In genomic region chrX:39063037-39063436, GRCh38 we compare ENCODE assay signal across 14 cellular contexts.
DNase-seq lines count a peak whose midpoint lies in the region; ATAC-seq, FAIRE-seq and TF ChIP-seq lines count a peak whose summit lies in the region.
"Had no signal": no experiment of that assay in that cellular context is flagged by ENCODE, and none has a peak within 500 bp of the region (broad histone marks: within the 10 kb centered on the region; RNA-seq: fewer than 3 reads in every experiment).

No MANE protein-coding gene starts in this region.

- 55 to 63% (median 61%) methylated on average over 4 of the region's 4 CpGs for WGBS in small intestine, 3 donors

- CTCF ChIA-PET in A673 (lab: Charles Lee) = no interaction called here

- H3K36me3 ChIP-seq in small intestine (ENCODE audit: control insufficient read depth in 2 of 2, insufficient read depth in 2 of 2, low read length in 2 of 2) (no peaks in the 10 kb centered on the region), A673 (ENCODE audit: insufficient read depth, low read length, poor library complexity, severe bottlenecking) (no peaks in the 10 kb centered on the region)
- H3K36me3 ChIP-seq: SJSA1, uterus had no signal

- no peaks in the 10 kb centered on the region for H3K9me3 ChIP-seq in small intestine (ENCODE audit: control insufficient read depth, low read depth)
- H3K9me3 ChIP-seq in A673 (ENCODE audit: low read depth, low read length, poor library complexity, severe bottlenecking) = no peaks in the 10 kb centered on the region
- H3K9me3 ChIP-seq: SJSA1, uterus had no signal

- POLR2A ChIA-PET in A673 (lab: Charles Lee; ENCODE audit: low non-redundant PET) = no interaction called here

- no peak for FAIRE-seq in small intestine (lab: Jason Lieb, UNC)

- H3K4me1 ChIP-seq in small intestine (ENCODE audit: control insufficient read depth in 2 of 2, insufficient read depth in 1 of 2, low read depth in 1 of 2, low read length in 1 of 2) (no peaks in the 10 kb centered on the region), A673 (ENCODE audit: insufficient read depth, low read length, poor library complexity, severe bottlenecking) (no peaks in the 10 kb centered on the region)
- H3K4me1 ChIP-seq: SJSA1, uterus had no signal

- DNase-seq in NCI-H345 (lab: John Stamatoyannopoulos, UW) = peak; percentile 74
- DNase-seq in NCI-H345 treated with DMSO at 0.1 percent for 48 hours (lab: John Stamatoyannopoulos, UW; ENCODE audit: unreplicated experiment) = no peak
- peak; percentile 78 for DNase-seq in NCI-H748 (lab: John Stamatoyannopoulos, UW; ENCODE audit: unreplicated experiment)
- peak; percentile 36 for DNase-seq in epithelial cell of prostate (ENCODE audit: low read depth, low spot score)
- peak; percentile 50 for DNase-seq in small intestine
- DNase-seq in A673 (ENCODE audit: low spot score) = no peak
- DNase-seq: activated effector memory CD4-positive, alpha-beta T cell treated with anti-CD3 and anti-CD28 coated beads, Interleukin-2, amount 50 U/mL, for 16 hours; aorta; NCI-H1436 treated with DMSO at 0.1 percent for 48 hours; stimulated activated naive B cell treated with anti-CD40 and anti-IgM and Interleukin-4, amounts not matched to agents 10 μg/mL and 1 μg/mL and 100 μg/mL, for 72 hours; uterus had no signal

- intact Hi-C loops in A673 (cut with micrococcal nuclease; ENCODE audit: unreplicated experiment) = no loop called here

- BruUV-seq in A673 (replicated peaks; lab: Mats Ljungman, UMichigan) = no TSS peak

- H3K27ac ChIP-seq in epithelial cell of prostate (peak overlapping the region; percentile 78), small intestine (ENCODE audit: low read depth in 1 of 2, low read length in 1 of 2) (no peak overlapping the region), A673 (ENCODE audit: low read depth, low read length, poor library complexity, severe bottlenecking) (no peak overlapping the region)
- H3K27ac ChIP-seq: SJSA1, uterus had no signal

- H3K27me3 ChIP-seq in small intestine (ENCODE audit: control insufficient read depth in 2 of 2, insufficient read depth in 2 of 2, low read length in 2 of 2) (peaks cover 0 to 4% of the 10 kb centered on the region in 2 donors), A673 (replicated peaks; ENCODE audit: insufficient read depth, low read depth, low read length, poor library complexity) (no peaks in the 10 kb centered on the region)
- H3K27me3 ChIP-seq: SJSA1 had no signal

- no peak for ATAC-seq in GM21381 (IDR thresholded peaks at IDR 0.05; ENCODE audit: unreplicated experiment)
- ATAC-seq in HG03135 (IDR thresholded peaks at IDR 0.05; ENCODE audit: unreplicated experiment) = no peak
- ATAC-seq: stimulated activated naive B cell treated with anti-CD40 and anti-IgM and Interleukin-4, amounts not matched to agents 10 μg/mL and 1 μg/mL and 100 μg/mL, for 72 hours had no signal

- no peak for TF ChIP-seq CTCF in A673 (conservative IDR thresholded peaks at IDR 0.05; ENCODE audit: low read depth, low read length)

- H3K4me3 ChIP-seq in small intestine (ENCODE audit: low read depth in 1 of 2, low read length in 2 of 2) (no peak overlapping the region), A673 (ENCODE audit: low read depth, low read length, poor library complexity, severe bottlenecking) (no peak overlapping the region)
- H3K4me3 ChIP-seq: SJSA1, uterus had no signal

Comparison
In these comparisons a context has a peak if more than half of its experiments do, and no peak if none do; other contexts are left out.
1. DNase-seq: peak in NCI-H345 (single experiment), NCI-H748 (single experiment), epithelial cell of prostate (single experiment) and small intestine (single experiment); none in NCI-H345 treated with DMSO at 0.1 percent for 48 hours (single experiment) and A673 (single experiment).